Comparison of ENCODE assay signal across 1 cellular context in genomic region chr13:33817843-33818661, GRCh38.
A peak's percentile ranks its signal among the peaks of the same experiment; 100 is the strongest.
TF ChIP-seq lines count a peak whose summit lies in the region.

Gene RFC3, plus strand, starts transcription at chr13:33818149. Its CDS starts 30 bp downstream, at chr13:33818179.

TF ChIP-seq in HepG2, 621 proteins besides CTCF, POLR2A, EP300 and RAD21 (continued from another document and continues in another):
- TF ChIP-seq ATF2 (CRISPR knock-in tag; IDR thresholded peaks at IDR 0.05) (peak; percentile 88), SOX6 (IDR thresholded peaks at IDR 0.05) (no peak), SOX6 (CRISPR knock-in tag; IDR thresholded peaks at IDR 0.05) (peak; percentile 74), TFDP1 (CRISPR knock-in tag; IDR thresholded peaks at IDR 0.05; ENCODE audit: borderline replicate concordance) (peak; percentile 99), ZBTB7B (CRISPR knock-in tag; IDR thresholded peaks at IDR 0.05) (0 out of 2 replicates have a peak, but pooled peaks have one; percentile 30), SKI (IDR thresholded peaks at IDR 0.05; ENCODE audit: partially characterized antibody) (no peak), SKIL (CRISPR knock-in tag; IDR thresholded peaks at IDR 0.05; ENCODE audit: borderline replicate concordance) (peak; percentile 52; the same call in 1 of the 2 replicates), ZNF331 (CRISPR knock-in tag; IDR thresholded peaks at IDR 0.05) (peak; percentile 40; the same call in 1 of the 2 replicates), ATF5 (CRISPR knock-in tag; IDR thresholded peaks at IDR 0.05; ENCODE audit: low read depth) (no peak), TBP (CRISPR knock-in tag; IDR thresholded peaks at IDR 0.05) (no peak), KMT2B (CRISPR knock-in tag; IDR thresholded peaks at IDR 0.05) (peak; percentile 98), ZNF674 (CRISPR knock-in tag; IDR thresholded peaks at IDR 0.05; ENCODE audit: low read depth) (no peak), TFDP2 (CRISPR knock-in tag; IDR thresholded peaks at IDR 0.05) (peak; percentile 99), GABPB1 (CRISPR knock-in tag; IDR thresholded peaks at IDR 0.05) (peak; percentile 98), ZC3H13 (CRISPR knock-in tag; IDR thresholded peaks at IDR 0.05) (peak; percentile 90), FOSL2 (CRISPR knock-in tag; IDR thresholded peaks at IDR 0.05) (peak; percentile 56), MYC (CRISPR knock-in tag; IDR thresholded peaks at IDR 0.05; ENCODE audit: borderline replicate concordance) (peak; percentile 79; the same call in 1 of the 2 replicates), PAX8 (CRISPR knock-in tag; IDR thresholded peaks at IDR 0.05; ENCODE audit: borderline replicate concordance) (no peak), ELF3 (CRISPR knock-in tag; IDR thresholded peaks at IDR 0.05) (peak; percentile 54), HNRNPL (IDR thresholded peaks at IDR 0.05; ENCODE audit: low read depth, low read length) (0 out of 2 replicates have a peak, but pooled peaks have one; percentile 63), ZNF362 (CRISPR knock-in tag; IDR thresholded peaks at IDR 0.05; ENCODE audit: borderline replicate concordance) (no peak), SATB2 (CRISPR knock-in tag; IDR thresholded peaks at IDR 0.05) (no peak), ZNF883 (CRISPR knock-in tag; IDR thresholded peaks at IDR 0.05; ENCODE audit: not compliant biosample characterization) (peak; percentile 87), ZNF18 (CRISPR knock-in tag; IDR thresholded peaks at IDR 0.05; ENCODE audit: insufficient replicate concordance) (no peak), MYNN (CRISPR knock-in tag; IDR thresholded peaks at IDR 0.05; ENCODE audit: low read depth) (no peak), SP1 (IDR thresholded peaks at IDR 0.05) (no peak), SP1 (CRISPR knock-in tag; IDR thresholded peaks at IDR 0.05) (no peak), SALL1 (CRISPR knock-in tag; IDR thresholded peaks at IDR 0.05) (peak; percentile 88)
- TF ChIP-seq, protein P1, sequence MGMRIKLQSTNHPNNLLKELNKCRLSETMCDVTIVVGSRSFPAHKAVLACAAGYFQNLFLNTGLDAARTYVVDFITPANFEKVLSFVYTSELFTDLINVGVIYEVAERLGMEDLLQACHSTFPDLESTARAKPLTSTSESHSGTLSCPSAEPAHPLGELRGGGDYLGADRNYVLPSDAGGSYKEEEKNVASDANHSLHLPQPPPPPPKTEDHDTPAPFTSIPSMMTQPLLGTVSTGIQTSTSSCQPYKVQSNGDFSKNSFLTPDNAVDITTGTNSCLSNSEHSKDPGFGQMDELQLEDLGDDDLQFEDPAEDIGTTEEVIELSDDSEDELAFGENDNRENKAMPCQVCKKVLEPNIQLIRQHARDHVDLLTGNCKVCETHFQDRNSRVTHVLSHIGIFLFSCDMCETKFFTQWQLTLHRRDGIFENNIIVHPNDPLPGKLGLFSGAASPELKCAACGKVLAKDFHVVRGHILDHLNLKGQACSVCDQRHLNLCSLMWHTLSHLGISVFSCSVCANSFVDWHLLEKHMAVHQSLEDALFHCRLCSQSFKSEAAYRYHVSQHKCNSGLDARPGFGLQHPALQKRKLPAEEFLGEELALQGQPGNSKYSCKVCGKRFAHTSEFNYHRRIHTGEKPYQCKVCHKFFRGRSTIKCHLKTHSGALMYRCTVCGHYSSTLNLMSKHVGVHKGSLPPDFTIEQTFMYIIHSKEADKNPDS (CRISPR knock-in tag; IDR thresholded peaks at IDR 0.05): no peak
- TF ChIP-seq, protein P2, sequence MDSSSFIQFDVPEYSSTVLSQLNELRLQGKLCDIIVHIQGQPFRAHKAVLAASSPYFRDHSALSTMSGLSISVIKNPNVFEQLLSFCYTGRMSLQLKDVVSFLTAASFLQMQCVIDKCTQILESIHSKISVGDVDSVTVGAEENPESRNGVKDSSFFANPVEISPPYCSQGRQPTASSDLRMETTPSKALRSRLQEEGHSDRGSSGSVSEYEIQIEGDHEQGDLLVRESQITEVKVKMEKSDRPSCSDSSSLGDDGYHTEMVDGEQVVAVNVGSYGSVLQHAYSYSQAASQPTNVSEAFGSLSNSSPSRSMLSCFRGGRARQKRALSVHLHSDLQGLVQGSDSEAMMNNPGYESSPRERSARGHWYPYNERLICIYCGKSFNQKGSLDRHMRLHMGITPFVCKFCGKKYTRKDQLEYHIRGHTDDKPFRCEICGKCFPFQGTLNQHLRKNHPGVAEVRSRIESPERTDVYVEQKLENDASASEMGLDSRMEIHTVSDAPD (CRISPR knock-in tag; IDR thresholded peaks at IDR 0.05): peak; percentile 40; the same call in 1 of the 2 replicates
- TF ChIP-seq, protein P3, sequence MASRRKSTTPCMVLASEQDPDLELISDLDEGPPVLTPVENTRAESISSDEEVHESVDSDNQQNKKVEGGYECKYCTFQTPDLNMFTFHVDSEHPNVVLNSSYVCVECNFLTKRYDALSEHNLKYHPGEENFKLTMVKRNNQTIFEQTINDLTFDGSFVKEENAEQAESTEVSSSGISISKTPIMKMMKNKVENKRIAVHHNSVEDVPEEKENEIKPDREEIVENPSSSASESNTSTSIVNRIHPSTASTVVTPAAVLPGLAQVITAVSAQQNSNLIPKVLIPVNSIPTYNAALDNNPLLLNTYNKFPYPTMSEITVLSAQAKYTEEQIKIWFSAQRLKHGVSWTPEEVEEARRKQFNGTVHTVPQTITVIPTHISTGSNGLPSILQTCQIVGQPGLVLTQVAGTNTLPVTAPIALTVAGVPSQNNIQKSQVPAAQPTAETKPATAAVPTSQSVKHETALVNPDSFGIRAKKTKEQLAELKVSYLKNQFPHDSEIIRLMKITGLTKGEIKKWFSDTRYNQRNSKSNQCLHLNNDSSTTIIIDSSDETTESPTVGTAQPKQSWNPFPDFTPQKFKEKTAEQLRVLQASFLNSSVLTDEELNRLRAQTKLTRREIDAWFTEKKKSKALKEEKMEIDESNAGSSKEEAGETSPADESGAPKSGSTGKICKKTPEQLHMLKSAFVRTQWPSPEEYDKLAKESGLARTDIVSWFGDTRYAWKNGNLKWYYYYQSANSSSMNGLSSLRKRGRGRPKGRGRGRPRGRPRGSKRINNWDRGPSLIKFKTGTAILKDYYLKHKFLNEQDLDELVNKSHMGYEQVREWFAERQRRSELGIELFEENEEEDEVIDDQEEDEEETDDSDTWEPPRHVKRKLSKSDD (CRISPR knock-in tag; IDR thresholded peaks at IDR 0.05; ENCODE audit: low read depth): peak; percentile 78
- TF ChIP-seq, protein P4, sequence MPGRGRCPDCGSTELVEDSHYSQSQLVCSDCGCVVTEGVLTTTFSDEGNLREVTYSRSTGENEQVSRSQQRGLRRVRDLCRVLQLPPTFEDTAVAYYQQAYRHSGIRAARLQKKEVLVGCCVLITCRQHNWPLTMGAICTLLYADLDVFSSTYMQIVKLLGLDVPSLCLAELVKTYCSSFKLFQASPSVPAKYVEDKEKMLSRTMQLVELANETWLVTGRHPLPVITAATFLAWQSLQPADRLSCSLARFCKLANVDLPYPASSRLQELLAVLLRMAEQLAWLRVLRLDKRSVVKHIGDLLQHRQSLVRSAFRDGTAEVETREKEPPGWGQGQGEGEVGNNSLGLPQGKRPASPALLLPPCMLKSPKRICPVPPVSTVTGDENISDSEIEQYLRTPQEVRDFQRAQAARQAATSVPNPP (CRISPR knock-in tag; IDR thresholded peaks at IDR 0.05): 0 out of 2 replicates have a peak, but pooled peaks have one; percentile 53
- TF ChIP-seq, protein P5, sequence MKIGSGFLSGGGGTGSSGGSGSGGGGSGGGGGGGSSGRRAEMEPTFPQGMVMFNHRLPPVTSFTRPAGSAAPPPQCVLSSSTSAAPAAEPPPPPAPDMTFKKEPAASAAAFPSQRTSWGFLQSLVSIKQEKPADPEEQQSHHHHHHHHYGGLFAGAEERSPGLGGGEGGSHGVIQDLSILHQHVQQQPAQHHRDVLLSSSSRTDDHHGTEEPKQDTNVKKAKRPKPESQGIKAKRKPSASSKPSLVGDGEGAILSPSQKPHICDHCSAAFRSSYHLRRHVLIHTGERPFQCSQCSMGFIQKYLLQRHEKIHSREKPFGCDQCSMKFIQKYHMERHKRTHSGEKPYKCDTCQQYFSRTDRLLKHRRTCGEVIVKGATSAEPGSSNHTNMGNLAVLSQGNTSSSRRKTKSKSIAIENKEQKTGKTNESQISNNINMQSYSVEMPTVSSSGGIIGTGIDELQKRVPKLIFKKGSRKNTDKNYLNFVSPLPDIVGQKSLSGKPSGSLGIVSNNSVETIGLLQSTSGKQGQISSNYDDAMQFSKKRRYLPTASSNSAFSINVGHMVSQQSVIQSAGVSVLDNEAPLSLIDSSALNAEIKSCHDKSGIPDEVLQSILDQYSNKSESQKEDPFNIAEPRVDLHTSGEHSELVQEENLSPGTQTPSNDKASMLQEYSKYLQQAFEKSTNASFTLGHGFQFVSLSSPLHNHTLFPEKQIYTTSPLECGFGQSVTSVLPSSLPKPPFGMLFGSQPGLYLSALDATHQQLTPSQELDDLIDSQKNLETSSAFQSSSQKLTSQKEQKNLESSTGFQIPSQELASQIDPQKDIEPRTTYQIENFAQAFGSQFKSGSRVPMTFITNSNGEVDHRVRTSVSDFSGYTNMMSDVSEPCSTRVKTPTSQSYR (CRISPR knock-in tag; IDR thresholded peaks at IDR 0.05; ENCODE audit: borderline replicate concordance): no peak
